Comparison of ENCODE assay signal across 1 cellular context in genomic region chr16:49641250-49641649, GRCh38.
TF ChIP-seq lines count a peak whose summit lies in the region.

No MANE protein-coding gene starts in this region.

TF ChIP-seq in GM23338, 12 proteins besides CTCF, POLR2A, EP300 and RAD21 (continued from another document):
- TF ChIP-seq REST (IDR thresholded peaks at IDR 0.05; ENCODE audit: unreplicated experiment) = no peak
- no peak for TF ChIP-seq EZH2phosphoT487 (IDR thresholded peaks at IDR 0.05; ENCODE audit: unreplicated experiment)
- no peak for TF ChIP-seq CREB1 (CRISPR knock-in tag; IDR thresholded peaks at IDR 0.05; ENCODE audit: low read depth)
- TF ChIP-seq ZNF114 (CRISPR knock-in tag; IDR thresholded peaks at IDR 0.05) = no peak
- TF ChIP-seq ZNF331 (CRISPR knock-in tag; IDR thresholded peaks at IDR 0.05; ENCODE audit: low read depth) = no peak
- TF ChIP-seq NANOG (IDR thresholded peaks at IDR 0.05; ENCODE audit: borderline replicate concordance) = no peak
- no peak for TF ChIP-seq POLR2AphosphoS5 (IDR thresholded peaks at IDR 0.05; ENCODE audit: low read depth)
- no peak for TF ChIP-seq JUNB (IDR thresholded peaks at IDR 0.05; ENCODE audit: unreplicated experiment)
- no peak for TF ChIP-seq ZNF462 (CRISPR knock-in tag; IDR thresholded peaks at IDR 0.05)
- no peak for TF ChIP-seq ETS1 (IDR thresholded peaks at IDR 0.05)
- TF ChIP-seq STAT1 (IDR thresholded peaks at IDR 0.05; ENCODE audit: unreplicated experiment) = no peak
